In the genomic region with DNA sequence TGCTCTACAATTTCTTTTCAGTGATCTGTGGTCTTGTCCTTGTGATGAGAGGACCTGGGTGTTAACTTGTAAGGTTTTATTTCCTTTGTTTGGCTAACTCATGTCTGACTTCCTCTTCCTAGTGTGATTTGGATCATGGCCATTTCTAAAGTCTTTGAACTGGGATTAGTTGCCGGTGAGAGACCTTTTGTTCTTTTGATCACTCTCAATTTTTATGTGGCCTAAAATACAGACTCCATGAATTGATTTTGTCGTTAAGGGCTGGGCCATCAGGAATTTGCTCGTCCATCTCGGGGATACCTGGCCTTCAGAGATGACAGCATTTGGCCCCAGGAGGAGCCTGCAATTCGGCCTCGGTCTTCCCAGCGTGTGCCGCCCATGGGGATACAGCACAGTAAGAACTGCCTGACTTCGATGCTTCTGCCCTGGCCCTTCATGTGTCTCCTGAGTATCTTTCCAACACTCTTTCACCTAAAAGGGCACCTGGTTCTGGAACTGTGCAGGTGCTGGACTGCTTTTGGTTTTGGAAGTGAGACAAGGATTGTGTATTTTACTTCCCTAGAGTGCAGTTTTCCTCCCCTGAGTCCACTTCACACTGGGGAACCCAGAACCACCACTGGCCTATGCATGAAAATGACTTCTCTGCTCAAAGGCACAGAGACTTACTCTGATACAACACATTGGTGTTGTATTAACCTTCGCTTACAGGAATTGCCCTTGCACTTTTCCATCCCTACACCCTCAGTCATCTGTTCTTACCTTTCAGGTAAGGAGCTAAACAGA, we compare ENCODE assay signal across 2 cellular contexts.
TF ChIP-seq lines count a peak whose summit lies in the region.

No MANE protein-coding gene starts in this region.

TF ChIP-seq in HCT116, 20 proteins besides CTCF, POLR2A, EP300 and RAD21:
- no peak for TF ChIP-seq EZH2 (IDR thresholded peaks at IDR 0.05)
- TF ChIP-seq TCF7L2 (IDR thresholded peaks at IDR 0.05; ENCODE audit: borderline replicate concordance, extremely low read depth, insufficient read depth, insufficient read length): peak; percentile 84

TF ChIP-seq in H1, 55 proteins besides CTCF, POLR2A, EP300 and RAD21:
- TF ChIP-seq SP2 (IDR thresholded peaks at IDR 0.05; ENCODE audit: low read length) (no peak), NANOG (IDR thresholded peaks at IDR 0.05; ENCODE audit: insufficient read depth, low read depth, low read length, poor library complexity, severe bottlenecking) (no peak), CTBP2 (IDR thresholded peaks at IDR 0.05; ENCODE audit: borderline replicate concordance, insufficient read depth, insufficient read length, low read length) (no peak), USF2 (IDR thresholded peaks at IDR 0.05; ENCODE audit: low read length) (no peak), JUN (IDR thresholded peaks at IDR 0.05; ENCODE audit: low read depth, low read length) (no peak), TEAD4 (IDR thresholded peaks at IDR 0.05; ENCODE audit: low read depth, low read length) (no peak), SP4 (IDR thresholded peaks at IDR 0.05; ENCODE audit: low read length) (no peak), GTF2F1 (IDR thresholded peaks at IDR 0.05; ENCODE audit: borderline replicate concordance, low read depth, low read length) (no peak), SIN3A (conservative IDR thresholded peaks at IDR 0.05 in 1 of 2, IDR thresholded peaks at IDR 0.05 in 1 of 2; ENCODE audit: low read depth in 1 of 2, low read length in 2 of 2) (peak; percentile 52 to 65; a peak in 1 of 4 replicates), ZNF274 (IDR thresholded peaks at IDR 0.05; ENCODE audit: borderline replicate concordance, extremely low read depth, low read length) (no peak), CREB1 (IDR thresholded peaks at IDR 0.05) (no peak), CBX8 (IDR thresholded peaks at IDR 0.05; ENCODE audit: borderline replicate concordance, low read depth, low read length) (no peak), SAP30 (IDR thresholded peaks at IDR 0.05; ENCODE audit: insufficient read depth, insufficient replicate concordance, low read length) (peak; percentile 51), ASH2L (IDR thresholded peaks at IDR 0.05; ENCODE audit: low read length) (no peak), POU5F1 (IDR thresholded peaks at IDR 0.05; ENCODE audit: low read depth, low read length) (no peak), SIX5 (IDR thresholded peaks at IDR 0.05; ENCODE audit: low read depth, low read length) (no peak), BACH1 (IDR thresholded peaks at IDR 0.05; ENCODE audit: low read length) (no peak), TAF1 (IDR thresholded peaks at IDR 0.05; ENCODE audit: low read depth, low read length) (0 out of 2 replicates have a peak, but pooled peaks have one; percentile 10), KDM4A (IDR thresholded peaks at IDR 0.05; ENCODE audit: low read depth, low read length, severe bottlenecking) (no peak), RFX5 (IDR thresholded peaks at IDR 0.05; ENCODE audit: borderline replicate concordance, low read depth, low read length) (no peak), TBP (IDR thresholded peaks at IDR 0.05; ENCODE audit: low read depth, low read length) (no peak; the same call in 1 of the 2 replicates), JUND (IDR thresholded peaks at IDR 0.05; ENCODE audit: low read length) (no peak), MAFK (IDR thresholded peaks at IDR 0.05; ENCODE audit: low read depth, low read length) (no peak)
- TF ChIP-seq, protein P1, sequence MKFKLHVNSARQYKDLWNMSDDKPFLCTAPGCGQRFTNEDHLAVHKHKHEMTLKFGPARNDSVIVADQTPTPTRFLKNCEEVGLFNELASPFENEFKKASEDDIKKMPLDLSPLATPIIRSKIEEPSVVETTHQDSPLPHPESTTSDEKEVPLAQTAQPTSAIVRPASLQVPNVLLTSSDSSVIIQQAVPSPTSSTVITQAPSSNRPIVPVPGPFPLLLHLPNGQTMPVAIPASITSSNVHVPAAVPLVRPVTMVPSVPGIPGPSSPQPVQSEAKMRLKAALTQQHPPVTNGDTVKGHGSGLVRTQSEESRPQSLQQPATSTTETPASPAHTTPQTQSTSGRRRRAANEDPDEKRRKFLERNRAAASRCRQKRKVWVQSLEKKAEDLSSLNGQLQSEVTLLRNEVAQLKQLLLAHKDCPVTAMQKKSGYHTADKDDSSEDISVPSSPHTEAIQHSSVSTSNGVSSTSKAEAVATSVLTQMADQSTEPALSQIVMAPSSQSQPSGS (IDR thresholded peaks at IDR 0.05; ENCODE audit: low read length): no peak
- TF ChIP-seq, protein P2, sequence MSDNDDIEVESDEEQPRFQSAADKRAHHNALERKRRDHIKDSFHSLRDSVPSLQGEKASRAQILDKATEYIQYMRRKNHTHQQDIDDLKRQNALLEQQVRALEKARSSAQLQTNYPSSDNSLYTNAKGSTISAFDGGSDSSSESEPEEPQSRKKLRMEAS (IDR thresholded peaks at IDR 0.05): no peak
- TF ChIP-seq, protein P3, sequence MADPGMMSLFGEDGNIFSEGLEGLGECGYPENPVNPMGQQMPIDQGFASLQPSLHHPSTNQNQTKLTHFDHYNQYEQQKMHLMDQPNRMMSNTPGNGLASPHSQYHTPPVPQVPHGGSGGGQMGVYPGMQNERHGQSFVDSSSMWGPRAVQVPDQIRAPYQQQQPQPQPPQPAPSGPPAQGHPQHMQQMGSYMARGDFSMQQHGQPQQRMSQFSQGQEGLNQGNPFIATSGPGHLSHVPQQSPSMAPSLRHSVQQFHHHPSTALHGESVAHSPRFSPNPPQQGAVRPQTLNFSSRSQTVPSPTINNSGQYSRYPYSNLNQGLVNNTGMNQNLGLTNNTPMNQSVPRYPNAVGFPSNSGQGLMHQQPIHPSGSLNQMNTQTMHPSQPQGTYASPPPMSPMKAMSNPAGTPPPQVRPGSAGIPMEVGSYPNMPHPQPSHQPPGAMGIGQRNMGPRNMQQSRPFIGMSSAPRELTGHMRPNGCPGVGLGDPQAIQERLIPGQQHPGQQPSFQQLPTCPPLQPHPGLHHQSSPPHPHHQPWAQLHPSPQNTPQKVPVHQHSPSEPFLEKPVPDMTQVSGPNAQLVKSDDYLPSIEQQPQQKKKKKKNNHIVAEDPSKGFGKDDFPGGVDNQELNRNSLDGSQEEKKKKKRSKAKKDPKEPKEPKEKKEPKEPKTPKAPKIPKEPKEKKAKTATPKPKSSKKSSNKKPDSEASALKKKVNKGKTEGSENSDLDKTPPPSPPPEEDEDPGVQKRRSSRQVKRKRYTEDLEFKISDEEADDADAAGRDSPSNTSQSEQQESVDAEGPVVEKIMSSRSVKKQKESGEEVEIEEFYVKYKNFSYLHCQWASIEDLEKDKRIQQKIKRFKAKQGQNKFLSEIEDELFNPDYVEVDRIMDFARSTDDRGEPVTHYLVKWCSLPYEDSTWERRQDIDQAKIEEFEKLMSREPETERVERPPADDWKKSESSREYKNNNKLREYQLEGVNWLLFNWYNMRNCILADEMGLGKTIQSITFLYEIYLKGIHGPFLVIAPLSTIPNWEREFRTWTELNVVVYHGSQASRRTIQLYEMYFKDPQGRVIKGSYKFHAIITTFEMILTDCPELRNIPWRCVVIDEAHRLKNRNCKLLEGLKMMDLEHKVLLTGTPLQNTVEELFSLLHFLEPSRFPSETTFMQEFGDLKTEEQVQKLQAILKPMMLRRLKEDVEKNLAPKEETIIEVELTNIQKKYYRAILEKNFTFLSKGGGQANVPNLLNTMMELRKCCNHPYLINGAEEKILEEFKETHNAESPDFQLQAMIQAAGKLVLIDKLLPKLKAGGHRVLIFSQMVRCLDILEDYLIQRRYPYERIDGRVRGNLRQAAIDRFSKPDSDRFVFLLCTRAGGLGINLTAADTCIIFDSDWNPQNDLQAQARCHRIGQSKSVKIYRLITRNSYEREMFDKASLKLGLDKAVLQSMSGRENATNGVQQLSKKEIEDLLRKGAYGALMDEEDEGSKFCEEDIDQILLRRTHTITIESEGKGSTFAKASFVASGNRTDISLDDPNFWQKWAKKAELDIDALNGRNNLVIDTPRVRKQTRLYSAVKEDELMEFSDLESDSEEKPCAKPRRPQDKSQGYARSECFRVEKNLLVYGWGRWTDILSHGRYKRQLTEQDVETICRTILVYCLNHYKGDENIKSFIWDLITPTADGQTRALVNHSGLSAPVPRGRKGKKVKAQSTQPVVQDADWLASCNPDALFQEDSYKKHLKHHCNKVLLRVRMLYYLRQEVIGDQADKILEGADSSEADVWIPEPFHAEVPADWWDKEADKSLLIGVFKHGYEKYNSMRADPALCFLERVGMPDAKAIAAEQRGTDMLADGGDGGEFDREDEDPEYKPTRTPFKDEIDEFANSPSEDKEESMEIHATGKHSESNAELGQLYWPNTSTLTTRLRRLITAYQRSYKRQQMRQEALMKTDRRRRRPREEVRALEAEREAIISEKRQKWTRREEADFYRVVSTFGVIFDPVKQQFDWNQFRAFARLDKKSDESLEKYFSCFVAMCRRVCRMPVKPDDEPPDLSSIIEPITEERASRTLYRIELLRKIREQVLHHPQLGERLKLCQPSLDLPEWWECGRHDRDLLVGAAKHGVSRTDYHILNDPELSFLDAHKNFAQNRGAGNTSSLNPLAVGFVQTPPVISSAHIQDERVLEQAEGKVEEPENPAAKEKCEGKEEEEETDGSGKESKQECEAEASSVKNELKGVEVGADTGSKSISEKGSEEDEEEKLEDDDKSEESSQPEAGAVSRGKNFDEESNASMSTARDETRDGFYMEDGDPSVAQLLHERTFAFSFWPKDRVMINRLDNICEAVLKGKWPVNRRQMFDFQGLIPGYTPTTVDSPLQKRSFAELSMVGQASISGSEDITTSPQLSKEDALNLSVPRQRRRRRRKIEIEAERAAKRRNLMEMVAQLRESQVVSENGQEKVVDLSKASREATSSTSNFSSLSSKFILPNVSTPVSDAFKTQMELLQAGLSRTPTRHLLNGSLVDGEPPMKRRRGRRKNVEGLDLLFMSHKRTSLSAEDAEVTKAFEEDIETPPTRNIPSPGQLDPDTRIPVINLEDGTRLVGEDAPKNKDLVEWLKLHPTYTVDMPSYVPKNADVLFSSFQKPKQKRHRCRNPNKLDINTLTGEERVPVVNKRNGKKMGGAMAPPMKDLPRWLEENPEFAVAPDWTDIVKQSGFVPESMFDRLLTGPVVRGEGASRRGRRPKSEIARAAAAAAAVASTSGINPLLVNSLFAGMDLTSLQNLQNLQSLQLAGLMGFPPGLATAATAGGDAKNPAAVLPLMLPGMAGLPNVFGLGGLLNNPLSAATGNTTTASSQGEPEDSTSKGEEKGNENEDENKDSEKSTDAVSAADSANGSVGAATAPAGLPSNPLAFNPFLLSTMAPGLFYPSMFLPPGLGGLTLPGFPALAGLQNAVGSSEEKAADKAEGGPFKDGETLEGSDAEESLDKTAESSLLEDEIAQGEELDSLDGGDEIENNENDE (IDR thresholded peaks at IDR 0.05; ENCODE audit: insufficient replicate concordance, low read length): no peak
